8 cellular contexts compared by ENCODE assay signal in genomic region chr2:55693181-55694125, GRCh38. TPM values are rescaled to one million over a fixed set of nuclear protein-coding genes. Genes with fewer than 3 reads are reported as not detected.
DNase-seq lines count a peak whose midpoint lies in the region; ATAC-seq and TF ChIP-seq lines count a peak whose summit lies in the region.

Gene PNPT1 (minus strand): TSS chr2:55693844. CDS start chr2:55693823, 21 bp downstream.

- H3K79me2 ChIP-seq in SU-DHL-6 (ENCODE audit: insufficient read depth, low read length) (peaks cover 51% of the 10 kb centered on the region), parathyroid adenoma (no peaks in the 10 kb centered on the region)

- peak within 1 kb of the TSS; percentile 92 for H2AFZ ChIP-seq in SU-DHL-6 (ENCODE audit: low read depth, low read length, severe bottlenecking)
- H2AFZ ChIP-seq in parathyroid adenoma: peak within 1 kb of the TSS; percentile 99

- H3K27me3 ChIP-seq in SU-DHL-6 (ENCODE audit: low read length) (no peaks in the 10 kb centered on the region), parathyroid adenoma (ENCODE audit: control insufficient read depth, insufficient read depth, low read length) (no peaks in the 10 kb centered on the region), tibial nerve (no peaks in the 10 kb centered on the region)

- H3K27ac ChIP-seq in SU-DHL-6 (ENCODE audit: low read depth, low read length): no peak within 1 kb of the TSS; the same call in 1 of the 2 replicates
- H3K27ac ChIP-seq in parathyroid adenoma: peak within 1 kb of the TSS; percentile 0
- H3K27ac ChIP-seq in tibial nerve: peak within 1 kb of the TSS in 3 of 4 donors; percentile 51 to 79 (median 59)

- H3K4me1 Mint-ChIP-seq in activated naive CD8-positive, alpha-beta T cell treated with anti-CD3 and anti-CD28 coated beads, Interleukin-2, amount 10 ng/mL, durations not matched to agents 7 days and 5 days: peaks cover 29% of the 10 kb centered on the region

- H3K4me1 ChIP-seq in parathyroid adenoma (peaks cover 2% of the 10 kb centered on the region), tibial nerve (peaks cover 0 to 20% (median 3%) of the 10 kb centered on the region in 4 donors)

- H3K9ac ChIP-seq in SU-DHL-6 (ENCODE audit: low read length) (peak within 1 kb of the TSS; percentile 76), parathyroid adenoma (no peak within 1 kb of the TSS)

- TF ChIP-seq CTCF in SU-DHL-6 (IDR thresholded peaks at IDR 0.05; ENCODE audit: insufficient read depth, low read length, poor library complexity, severe bottlenecking) (no peak), parathyroid adenoma (IDR thresholded peaks at IDR 0.05) (no peak), tibial nerve (IDR thresholded peaks at IDR 0.05) (peak in 1 of 5 experiments; percentile 16)

- WGBS in tibial nerve, 2 donors: 1% methylated on average over 44 to 56 of the region's 56 CpGs

- H3K9me2 ChIP-seq in SU-DHL-6 (replicated peaks; ENCODE audit: insufficient read depth, low read length): no peaks in the 10 kb centered on the region

- H3K4me2 ChIP-seq in SU-DHL-6 (ENCODE audit: low read depth, low read length, poor library complexity, severe bottlenecking) (peak within 1 kb of the TSS; percentile 76), parathyroid adenoma (ENCODE audit: low read length) (peak within 1 kb of the TSS; percentile 64)

- H3K36me3 ChIP-seq in SU-DHL-6 (ENCODE audit: low read length): 0 out of 2 replicates have a peak, but pooled peaks cover 3% of the 10 kb centered on the region
- H3K36me3 ChIP-seq in parathyroid adenoma (ENCODE audit: control insufficient read depth, insufficient read depth, low read length): no peaks in the 10 kb centered on the region
- peaks cover 0 to 7% (median 0%) of the 10 kb centered on the region in 3 donors for H3K36me3 ChIP-seq in tibial nerve

- POLR2A ChIA-PET in activated naive CD8-positive, alpha-beta T cell treated with anti-CD3 and anti-CD28 coated beads, Interleukin-2, amount 10 ng/mL, durations not matched to agents 7 days and 5 days (lab: Charles Lee): interaction anchor here (0.6 kb wide), 1 partner anchor 1722 kb away, joined by 3 read pairs; the partner anchor contains the start of gene PSME4

- peak; percentile 86 for DNase-seq in NCI-H128 (lab: John Stamatoyannopoulos, UW; ENCODE audit: unreplicated experiment)
- peak; percentile 94 for DNase-seq in activated naive CD8-positive, alpha-beta T cell treated with anti-CD3 and anti-CD28 coated beads, Interleukin-2, amount 10 ng/mL, durations not matched to agents 7 days and 5 days
- peak; percentile 96 for DNase-seq in Right ventricle myocardium superior
- DNase-seq in tibial nerve (ENCODE audit: low spot score in 2 of 2): peak; percentile 86 to 90

- peak; percentile 87 for TF ChIP-seq POLR2A in GM10847 (IDR thresholded peaks at IDR 0.05; ENCODE audit: extremely low read depth, insufficient read length)
- TF ChIP-seq POLR2A in tibial nerve (IDR thresholded peaks at IDR 0.05): no peak

- H3K27me3 Mint-ChIP-seq in activated naive CD8-positive, alpha-beta T cell treated with anti-CD3 and anti-CD28 coated beads, Interleukin-2, amount 10 ng/mL, durations not matched to agents 7 days and 5 days: peaks cover 4% of the 10 kb centered on the region

- no peaks in the 10 kb centered on the region for H3K9me3 ChIP-seq in SU-DHL-6 (ENCODE audit: insufficient read depth, low read length)
- H3K9me3 ChIP-seq in parathyroid adenoma (ENCODE audit: control insufficient read depth, low read length): no peaks in the 10 kb centered on the region
- H3K9me3 ChIP-seq in tibial nerve: no peaks in the 10 kb centered on the region

- ATAC-seq in HG02678 (IDR thresholded peaks at IDR 0.05; ENCODE audit: unreplicated experiment): peak; percentile 100
- peak; percentile 100 for ATAC-seq in activated naive CD8-positive, alpha-beta T cell treated with anti-CD3 and anti-CD28 coated beads, Interleukin-2, amount 10 ng/mL, durations not matched to agents 7 days and 5 days (ENCODE audit: low read depth)
- ATAC-seq in Right ventricle myocardium superior (ENCODE audit: poor library complexity): peak; percentile 100

- TF ChIP-seq EP300 in tibial nerve (IDR thresholded peaks at IDR 0.05): peak; percentile 24 to 89

- H3K4me3 Mint-ChIP-seq in activated naive CD8-positive, alpha-beta T cell treated with anti-CD3 and anti-CD28 coated beads, Interleukin-2, amount 10 ng/mL, durations not matched to agents 7 days and 5 days: peak within 1 kb of the TSS; percentile 95

- peaks cover 6% of the 10 kb centered on the region; the same call in 1 of the 2 replicates for H3F3A ChIP-seq in SU-DHL-6 (ENCODE audit: insufficient read depth)

- peaks cover 9% of the 10 kb centered on the region for H3K36me3 Mint-ChIP-seq in activated naive CD8-positive, alpha-beta T cell treated with anti-CD3 and anti-CD28 coated beads, Interleukin-2, amount 10 ng/mL, durations not matched to agents 7 days and 5 days

- H3K4me3 ChIP-seq in SU-DHL-6 (ENCODE audit: insufficient read depth, low read length, poor library complexity, severe bottlenecking): peak within 1 kb of the TSS; percentile 95
- peak within 1 kb of the TSS; percentile 88 for H3K4me3 ChIP-seq in parathyroid adenoma (ENCODE audit: low read depth, low read length)
- H3K4me3 ChIP-seq in tibial nerve: peak within 1 kb of the TSS; percentile 51 to 88 (median 78)

- intact Hi-C loops in Right ventricle myocardium superior (cut with DNase I): no loop called here

- peaks cover 6% of the 10 kb centered on the region; the same call in 1 of the 2 replicates for H4K20me1 ChIP-seq in SU-DHL-6 (ENCODE audit: low read depth, low read length)

- peak within 1 kb of the TSS; percentile 99 for H3K27ac Mint-ChIP-seq in activated naive CD8-positive, alpha-beta T cell treated with anti-CD3 and anti-CD28 coated beads, Interleukin-2, amount 10 ng/mL, durations not matched to agents 7 days and 5 days

- no peaks in the 10 kb centered on the region for H3K9me3 Mint-ChIP-seq in activated naive CD8-positive, alpha-beta T cell treated with anti-CD3 and anti-CD28 coated beads, Interleukin-2, amount 10 ng/mL, durations not matched to agents 7 days and 5 days

RNA-seq across cellular contexts. Expression of gene PNPT1, which starts in this region (rescaled TPM):
- total RNA-seq in activated naive CD8-positive, alpha-beta T cell treated with anti-CD3 and anti-CD28 coated beads, Interleukin-2, amount 10 ng/mL, durations not matched to agents 7 days and 5 days: 10 to 100 TPM; 29.2 to 34.2 TPM
- total RNA-seq in Right ventricle myocardium superior (31.5 TPM), tibial nerve (10 to 100 TPM; 11.6 to 21.4 (median 16.1) TPM)
